13 cellular contexts compared by ENCODE assay signal in the genomic region with DNA sequence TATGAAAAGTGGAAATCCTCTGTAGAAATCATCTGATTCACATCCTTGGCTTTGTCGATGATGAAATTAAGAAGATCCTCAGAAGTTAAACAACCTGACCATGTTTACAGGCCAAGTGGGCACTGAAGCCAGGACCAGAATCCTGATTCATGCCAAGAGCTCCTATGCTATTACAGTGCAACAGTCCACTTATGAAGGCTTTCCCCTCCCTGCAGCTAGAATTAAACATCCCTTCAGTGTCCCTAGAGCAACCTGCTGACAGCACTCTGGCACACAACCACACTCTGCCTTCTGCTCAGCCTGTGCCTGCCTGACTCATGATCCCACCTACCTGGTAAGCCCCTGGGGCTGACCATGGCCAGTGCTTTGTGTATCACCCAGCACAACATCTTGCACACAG. TPM values are rescaled to one million over a fixed set of nuclear protein-coding genes. Genes with fewer than 3 reads are reported as not detected.
DNase-seq lines count a peak whose midpoint lies in the region; ATAC-seq and TF ChIP-seq lines count a peak whose summit lies in the region.
"Had no signal": no experiment of that assay in that cellular context is flagged by ENCODE, and none has a peak within 500 bp of the region (broad histone marks: within the 10 kb centered on the region; RNA-seq: fewer than 3 reads in every experiment).

No MANE protein-coding gene starts in this region.

- peak; percentile 13 for DNase-seq in AG04450 (ENCODE audit: low read depth, low spot score)
- DNase-seq in HT1080 (ENCODE audit: low read depth): peak; percentile 77
- peak; percentile 55 for DNase-seq in mammary epithelial cell
- DNase-seq in left ventricle myocardium superior: peak; percentile 63
- no peak for DNase-seq in PC-9
- DNase-seq in Calu3: no peak
- DNase-seq: activated naive CD4-positive, alpha-beta T cell treated with Interleukin-2 at 50 U/mL for 16 hours had no signal

- no peak overlapping the region for H3K9ac ChIP-seq in mammary epithelial cell (ENCODE audit: insufficient read depth, low read length)

- peaks cover 18% of the 10 kb centered on the region for H3F3A ChIP-seq in PC-9 (ENCODE audit: insufficient read depth, low read depth)

- peak; percentile 100 for ATAC-seq in left ventricle myocardium superior
- ATAC-seq in HG03045 (IDR thresholded peaks at IDR 0.05; ENCODE audit: unreplicated experiment): no peak
- ATAC-seq in HG02840 (IDR thresholded peaks at IDR 0.05; ENCODE audit: low FRiP score, unreplicated experiment): no peak

- peaks cover 3% of the 10 kb centered on the region for H3K9me3 Mint-ChIP-seq in Calu3 (ENCODE audit: low read depth, unreplicated experiment)
- H3K9me3 Mint-ChIP-seq: type B pancreatic cell had no signal

- in situ Hi-C loops in mammary epithelial cell (cut with MboI; ENCODE audit: low sequenced_read_pairs in 2 of 2): no loop called here

- intact Hi-C loops in mammary epithelial cell (cut with micrococcal nuclease) (no loop called here), left ventricle myocardium superior (cut with micrococcal nuclease) (no loop called here), PC-9 (cut with micrococcal nuclease; ENCODE audit: unreplicated experiment) (no loop called here), Calu3 (cut with micrococcal nuclease; ENCODE audit: unreplicated experiment) (no loop called here)

- H3K4me3 ChIP-seq in AG04450 (ENCODE audit: low read depth, low read length): no peak overlapping the region
- H3K4me3 ChIP-seq in mammary epithelial cell (replicated peaks in 1 of 3; ENCODE audit: insufficient read depth in 1 of 3, low read depth in 2 of 3, low read length in 3 of 3): no peak overlapping the region
- no peak overlapping the region for H3K4me3 ChIP-seq in PC-9
- H3K4me3 ChIP-seq: dorsolateral prefrontal cortex, skin epidermis had no signal

- no peaks in the 10 kb centered on the region for H3K27me3 ChIP-seq in AG04450 (ENCODE audit: control insufficient read depth, insufficient read depth, low read length)
- H3K27me3 ChIP-seq in mammary epithelial cell (ENCODE audit: insufficient read depth, low read length): no peaks in the 10 kb centered on the region
- no peaks in the 10 kb centered on the region for H3K27me3 ChIP-seq in PC-9 (ENCODE audit: insufficient read depth, low read depth)
- H3K27me3 ChIP-seq: dorsolateral prefrontal cortex had no signal

- H3K79me2 ChIP-seq in mammary epithelial cell (ENCODE audit: insufficient read depth, low read length) (no peaks in the 10 kb centered on the region), PC-9 (ENCODE audit: low read depth) (no peaks in the 10 kb centered on the region)

- WGBS in mammary epithelial cell (ENCODE audit: low coverage, missing lambda C conversion rate): 100% methylated on average over 1 of the region's 1 CpG

- POLR2A ChIA-PET in AG04450 (lab: Yijun Ruan, JAX) (no interaction called here), PC-9 (lab: Charles Lee; ENCODE audit: unreplicated experiment) (interaction anchor here (0.6 kb wide), 1 partner anchor 834 kb away, joined by 3 read pairs; no protein-coding TSS in a partner anchor)

- dilution Hi-C loops in mammary epithelial cell (cut with HindIII; ENCODE audit: low sequenced_read_pairs): no loop called here

- H3K4me1 Mint-ChIP-seq in Calu3 (ENCODE audit: low read depth, unreplicated experiment): peaks cover 58% of the 10 kb centered on the region

- TF ChIP-seq CTCF in AG04450 (IDR thresholded peaks at IDR 0.05; ENCODE audit: low read depth, low read length) (no peak), mammary epithelial cell (conservative IDR thresholded peaks at IDR 0.05 in 1 of 2, IDR thresholded peaks at IDR 0.05 in 1 of 2; ENCODE audit: extremely low read depth in 1 of 2, insufficient read depth in 1 of 2, low read depth in 1 of 2, low read length in 2 of 2) (no peak), PC-9 (conservative IDR thresholded peaks at IDR 0.05) (no peak), Calu3 (IDR thresholded peaks at IDR 0.05; ENCODE audit: unreplicated experiment) (no peak)

- no peaks in the 10 kb centered on the region for H3K36me3 ChIP-seq in mammary epithelial cell (ENCODE audit: insufficient read depth, low read length)
- peaks cover 11% of the 10 kb centered on the region for H3K36me3 ChIP-seq in PC-9 (ENCODE audit: low read depth)

- H3K4me1 ChIP-seq in mammary epithelial cell (ENCODE audit: insufficient read depth, low read length) (peaks cover 39% of the 10 kb centered on the region), PC-9 (replicated peaks; ENCODE audit: insufficient read depth) (peaks cover 30% of the 10 kb centered on the region)

- H2AFZ ChIP-seq in mammary epithelial cell (ENCODE audit: low read depth, low read length) (no peak overlapping the region), PC-9 (no peak overlapping the region)

- H3K27ac ChIP-seq in AG04450 (ENCODE audit: low read depth, low read length): no peak overlapping the region
- peak overlapping the region; percentile 44 for H3K27ac ChIP-seq in mammary epithelial cell (ENCODE audit: insufficient read depth, low read depth, low read length)
- no peak overlapping the region for H3K27ac ChIP-seq in PC-9
- H3K27ac ChIP-seq: skin epidermis had no signal

- H3K36me3 Mint-ChIP-seq in Calu3 (ENCODE audit: insufficient read depth, unreplicated experiment): peaks cover 4% of the 10 kb centered on the region
- H3K36me3 Mint-ChIP-seq: CD14-positive monocyte had no signal

- H4K20me1 ChIP-seq in mammary epithelial cell (ENCODE audit: insufficient read depth, low read length) (no peaks in the 10 kb centered on the region), PC-9 (ENCODE audit: insufficient read depth) (no peaks in the 10 kb centered on the region)

- H3K27me3 Mint-ChIP-seq in Calu3 (ENCODE audit: unreplicated experiment): no peaks in the 10 kb centered on the region
- H3K27me3 Mint-ChIP-seq: type B pancreatic cell had no signal

- no peak overlapping the region for H3K4me3 Mint-ChIP-seq in Calu3 (ENCODE audit: low read depth, unreplicated experiment)
- H3K4me3 Mint-ChIP-seq: CD14-positive monocyte, type B pancreatic cell had no signal

- BruUV-seq in mammary epithelial cell (replicated peaks; lab: Mats Ljungman, UMichigan) (no TSS peak), PC-9 (replicated peaks; lab: Mats Ljungman, UMichigan) (no TSS peak), Calu3 (replicated peaks; lab: Mats Ljungman, UMichigan) (no TSS peak)

- H3K4me2 ChIP-seq in mammary epithelial cell (ENCODE audit: insufficient read depth, low read depth, low read length) (peak overlapping the region; percentile 61), PC-9 (no peak overlapping the region)

- H3K27ac Mint-ChIP-seq in Calu3 (ENCODE audit: unreplicated experiment): no peak overlapping the region
- H3K27ac Mint-ChIP-seq: CD14-positive monocyte had no signal

- H3K9me3 ChIP-seq in AG04450 (ENCODE audit: control insufficient read depth, insufficient read depth, low read length) (peaks cover 3% of the 10 kb centered on the region; the same call in 1 of the 2 replicates), mammary epithelial cell (replicated peaks; ENCODE audit: insufficient read depth, low read length) (no peaks in the 10 kb centered on the region), PC-9 (ENCODE audit: insufficient read depth, low read depth) (peaks cover 7% of the 10 kb centered on the region; the same call in 1 of the 2 replicates)

- CTCF ChIA-PET in AG04450 (lab: Charles Lee): interaction anchor here (0.8 kb wide), 1 partner anchor 14 kb away, joined by 4 read pairs; no protein-coding TSS in a partner anchor
- CTCF ChIA-PET in mammary epithelial cell (lab: Charles Lee; ENCODE audit: low non-redundant PET): no interaction called here
- CTCF ChIA-PET in PC-9 (lab: Charles Lee): no interaction called here
- CTCF ChIA-PET in Calu3 (lab: Charles Lee): interaction anchor here (0.7 kb wide), 1 partner anchor 511 kb away, joined by 4 read pairs; no protein-coding TSS in a partner anchor

- H3K9me2 ChIP-seq in PC-9 (ENCODE audit: insufficient read depth): no peaks in the 10 kb centered on the region

RNA-seq across cellular contexts. Expression of a gene that starts 33.8 kb away (rescaled TPM):
- 7.4 and 10.1 TPM in 2 replicates for polyA plus RNA-seq in AG04450 (2011; rRNA removed)
- 9.8 and 9.9 TPM in 2 replicates for polyA minus RNA-seq in AG04450 (2011; rRNA and poly(A)+ RNA removed)
- 8.8 and 10.3 TPM in 2 replicates for total RNA-seq in HT1080 (2014; rRNA removed; shearing (Covaris generic))
- 6.6 and 8.3 TPM in 2 replicates for polyA plus RNA-seq in HT1080 (2015; cell fraction: cytosol; rRNA removed)
- 15.2 and 15.6 TPM in 2 replicates for polyA plus RNA-seq in HT1080 (2015; cell fraction: nucleus; rRNA removed)
- total RNA-seq in mammary epithelial cell: 10 to 100 TPM; 12.8 to 18.0 TPM
- polyA plus RNA-seq in mammary epithelial cell: 6.8 TPM
- 4.0 TPM for polyA minus RNA-seq in mammary epithelial cell
- total RNA-seq in left ventricle myocardium superior: 5.0 TPM
- 22.5 and 27.8 TPM in 2 replicates for total RNA-seq in PC-9 (2021)
- total RNA-seq in Calu3 (2022): 15.7 and 17.0 TPM in 2 replicates

Comparison
In these comparisons a context has a peak if more than half of its experiments do, and no peak if none do; other contexts are left out.
1. DNase-seq: peak in AG04450 (single experiment), HT1080 (single experiment), mammary epithelial cell (single experiment) and left ventricle myocardium superior (single experiment); none in PC-9 (0 of 2) and Calu3 (single experiment).
2. CTCF ChIA-PET loops: an anchor here in AG04450 (0.8 kb wide) and Calu3 (0.7 kb wide); none called in mammary epithelial cell and PC-9.